ENCODE assay signal across 1 cellular context in genomic region chr4:69095301-69095731, GRCh38.
A peak's percentile ranks its signal among the peaks of the same experiment; 100 is the strongest.
TF ChIP-seq lines count a peak whose summit lies in the region.

No MANE protein-coding gene starts in this region.

TF ChIP-seq in HepG2, 621 proteins besides CTCF, POLR2A, EP300 and RAD21 (continued from another document):
- TF ChIP-seq ETV5 (CRISPR knock-in tag; IDR thresholded peaks at IDR 0.05; ENCODE audit: borderline replicate concordance): peak; percentile 61; the same call in 1 of the 2 replicates
